In genomic region chr20:38479596-38479995, GRCh38 we compare ENCODE assay signal across 20 cellular contexts.
"Had no signal": no experiment of that assay in that cellular context is flagged by ENCODE, and none has a peak within 500 bp of the region (broad histone marks: within the 10 kb centered on the region; RNA-seq: fewer than 3 reads in every experiment).

No MANE protein-coding gene starts in this region.

- H3K9ac ChIP-seq: SK-N-SH had no signal

- H3K9me3 ChIP-seq: SK-N-SH had no signal

- H3K9me2 ChIP-seq: SK-N-SH had no signal

- ATAC-seq: Panc1, PC-3 had no signal

- DNase-seq: Kasumi-1, KG1, MV-4-11, NCI-H1048, NCI-H1105, NCI-H1417, NCI-H1436 treated with DMSO at 0.1 percent for 48 hours, NCI-H1694, NCI-H187 treated with DMSO at 0.1 percent for 48 hours, NCI-H2029 treated with DMSO at 0.1 percent for 48 hours, NCI-H2171 treated with DMSO at 0.1 percent for 48 hours, NCI-H524, NCI-H526 treated with DMSO at 0.1 percent for 48 hours, NCI-H748 treated with DMSO at 0.1 percent for 48 hours, PC-3, SHP77, SK-N-SH, SW 1271 had no signal

- H3K27ac ChIP-seq: RWPE1 had no signal

- H3K4me2 ChIP-seq: SK-N-SH had no signal
